In genomic region chr10:7170626-7171322, GRCh38 we compare ENCODE assay signal across 23 cellular contexts.
A peak's percentile ranks its signal among the peaks of the same experiment; 100 is the strongest.
DNase-seq lines count a peak whose midpoint lies in the region; ATAC-seq and TF ChIP-seq lines count a peak whose summit lies in the region.
"Had no signal": no experiment of that assay in that cellular context is flagged by ENCODE, and none has a peak within 500 bp of the region (broad histone marks: within the 10 kb centered on the region; RNA-seq: fewer than 3 reads in every experiment).

No MANE protein-coding gene starts in this region.

- H3K4me3 ChIP-seq in right atrium auricular region: no peak overlapping the region
- no peak overlapping the region for H3K4me3 ChIP-seq in dorsolateral prefrontal cortex
- H3K4me3 ChIP-seq in thyroid gland (replicated peaks in 1 of 3): no peak overlapping the region
- no peak overlapping the region for H3K4me3 ChIP-seq in MG63
- H3K4me3 ChIP-seq: body of pancreas, SJCRH30, skin epidermis, suprapubic skin had no signal

- H3K4me1 ChIP-seq in right atrium auricular region (no peaks in the 10 kb centered on the region), thyroid gland (no peaks in the 10 kb centered on the region)
- H3K4me1 ChIP-seq: body of pancreas, SJCRH30, suprapubic skin had no signal

- intact Hi-C loops in Right ventricle myocardium inferior (cut with DNase I): no loop called here
- intact Hi-C loops in dorsolateral prefrontal cortex (cut with DNase I): no loop called here
- intact Hi-C loops in thyroid gland (cut with DNase I): no loop called here

- 50 to 78% methylated on average over 12 to 15 of the region's 24 CpGs for WGBS in thyroid gland, 2 donors

- no peak overlapping the region for H3K27ac ChIP-seq in right atrium auricular region
- H3K27ac ChIP-seq in dorsolateral prefrontal cortex: peak overlapping the region in 3 of 59 donors; percentile 16 to 21 (median 18)
- no peak overlapping the region for H3K27ac ChIP-seq in thyroid gland
- H3K27ac ChIP-seq: body of pancreas, SJCRH30, skin epidermis, suprapubic skin had no signal

- H3K9me3 ChIP-seq in right atrium auricular region (no peaks in the 10 kb centered on the region), thyroid gland (no peaks in the 10 kb centered on the region), MG63 (no peaks in the 10 kb centered on the region)
- H3K9me3 ChIP-seq: body of pancreas, SJCRH30, suprapubic skin had no signal

- no peaks in the 10 kb centered on the region for H3K27me3 ChIP-seq in right atrium auricular region
- H3K27me3 ChIP-seq in dorsolateral prefrontal cortex: no peaks in the 10 kb centered on the region
- H3K27me3 ChIP-seq in thyroid gland: no peaks in the 10 kb centered on the region
- no peaks in the 10 kb centered on the region for H3K27me3 ChIP-seq in MG63
- H3K27me3 ChIP-seq: body of pancreas, SJCRH30, suprapubic skin had no signal

- peak; percentile 56 for ATAC-seq in Right ventricle myocardium inferior
- ATAC-seq: body of pancreas; HCT116; naive thymus-derived CD4-positive, alpha-beta T cell; stimulated activated naive B cell treated with anti-CD40 and anti-IgM and Interleukin-4, amounts not matched to agents 10 μg/mL and 1 μg/mL and 100 μg/mL, for 72 hours had no signal

- TF ChIP-seq CTCF in right atrium auricular region (IDR thresholded peaks at IDR 0.05) (no peak), dorsolateral prefrontal cortex (IDR thresholded peaks at IDR 0.05 in 54 of 56, conservative IDR thresholded peaks at IDR 0.05 in 2 of 56; ENCODE audit: low read depth in 1 of 56, partially characterized antibody in 56 of 56) (no peak), thyroid gland (IDR thresholded peaks at IDR 0.05) (no peak)

- peaks cover 46% of the 10 kb centered on the region for H3K36me3 ChIP-seq in right atrium auricular region
- peaks cover 19 to 21% of the 10 kb centered on the region in 2 donors for H3K36me3 ChIP-seq in thyroid gland
- no peaks in the 10 kb centered on the region for H3K36me3 ChIP-seq in MG63
- H3K36me3 ChIP-seq: SJCRH30 had no signal

- DNase-seq in Right ventricle myocardium inferior (ENCODE audit: missing footprints) (peak; percentile 68), right atrium auricular region (ENCODE audit: low spot score) (no peak), dorsolateral prefrontal cortex (peak in 6 of 10 donors; percentile 21 to 65 (median 42)), medulla oblongata (ENCODE audit: extremely low spot score) (peak; percentile 70), thyroid gland (peak; percentile 16 to 84), LoVo (ENCODE audit: low spot score) (no peak), MG63 (no peak), NCI-H1930 (lab: John Stamatoyannopoulos, UW) (no peak)
- DNase-seq: activated CD4-positive, CD25-positive, alpha-beta regulatory T cell; activated naive CD4-positive, alpha-beta T cell treated with Interleukin-2 at 50 U/mL for 16 hours; CD4-positive, alpha-beta memory T cell; Karpas-422; kidney; naive thymus-derived CD4-positive, alpha-beta T cell; NCI-H187; NCI-H2171 treated with DMSO at 0.1 percent for 48 hours; NCI-H510A; SJCRH30; stimulated activated naive B cell treated with anti-CD40 and anti-IgM and Interleukin-4, amounts not matched to agents 10 μg/mL and 1 μg/mL and 100 μg/mL, for 72 hours had no signal

- no peak for TF ChIP-seq POLR2A in thyroid gland (IDR thresholded peaks at IDR 0.05)

Comparison
In these comparisons a context has a peak if more than half of its experiments do, and no peak if none do; other contexts are left out.
1. DNase-seq: peak in Right ventricle myocardium inferior (single experiment), dorsolateral prefrontal cortex (6 of 10), medulla oblongata (single experiment) and thyroid gland (2 of 2); none in right atrium auricular region (single experiment), LoVo (single experiment), MG63 (single experiment) and NCI-H1930 (0 of 2).